32 cellular contexts compared by ENCODE assay signal in genomic region chr14:96080571-96080970, GRCh38. TPM values are rescaled to one million over a fixed set of nuclear protein-coding genes. Genes with fewer than 3 reads are reported as not detected.
"Had no signal": no experiment of that assay in that cellular context is flagged by ENCODE, and none has a peak within 500 bp of the region (broad histone marks: within the 10 kb centered on the region; RNA-seq: fewer than 3 reads in every experiment).

No MANE protein-coding gene starts in this region.

- H3K9me3 ChIP-seq: ascending aorta, SJSA1, SK-N-SH had no signal

- H3K4me2 ChIP-seq: SK-N-SH had no signal

- ATAC-seq: activated CD4-positive, alpha-beta T cell treated with anti-CD3 and anti-CD28 coated beads for 36 hours; activated CD4-positive, CD25-positive, alpha-beta regulatory T cell treated with anti-CD3 and anti-CD28 coated beads, Interleukin-2, amount 50 U/mL, for 24 hours; activated CD8-positive, alpha-beta T cell treated with anti-CD3 and anti-CD28 coated beads, Interleukin-2, amount 10 ng/mL, durations not matched to agents 7 days and 5 days; PC-3; WTC11 had no signal

- H3K9me3 Mint-ChIP-seq: activated naive CD4-positive, alpha-beta T cell treated with anti-CD3 and anti-CD28 coated beads, Interleukin-2, amount 10 ng/mL, durations not matched to agents 7 days and 5 days; activated T-cell treated with anti-CD3 and anti-CD28 coated beads, Interleukin-2, amount 50 U/mL, for 24 hours; activated T-helper 2 cell treated with anti-CD3 and anti-CD28 coated beads, Interferon-gamma antibody, Interleukin-2, Interleukin-4, amounts not matched to agents 10 μg/mL and 5 μg/mL and 100 μg/mL, durations not matched to agents 14 hours and 24 hours and 36 hours; T-helper 1 cell treated with Interleukin-12 subunit alpha and Interleukin-12 subunit beta and Interleukin-4 antibody, amounts not matched to agents 30 μg/mL and 1 μg/mL, for 36 hours; T-helper 2 cell treated with Interferon-gamma antibody and Interleukin-4, amounts not matched to agents 5 μg/mL and 100 μg/mL, for 36 hours had no signal

- H3K4me1 Mint-ChIP-seq: activated CD4-positive, alpha-beta T cell treated with anti-CD3 and anti-CD28 coated beads, Interleukin-2, amount 10 ng/mL, durations not matched to agents 7 days and 5 days; activated naive CD4-positive, alpha-beta T cell treated with anti-CD3 and anti-CD28 coated beads, Interleukin-2, amount 10 ng/mL, durations not matched to agents 7 days and 5 days had no signal

- H3K4me3 ChIP-seq: ascending aorta, cardiac muscle cell, SJSA1 had no signal

- H3K4me3 Mint-ChIP-seq: activated CD4-positive, alpha-beta T cell treated with anti-CD3 and anti-CD28 coated beads for 36 hours; activated CD4-positive, alpha-beta T cell treated with anti-CD3 and anti-CD28 coated beads, Interleukin-2, amount 10 ng/mL, durations not matched to agents 7 days and 5 days; activated CD8-positive, alpha-beta T cell treated with anti-CD3 and anti-CD28 coated beads, Interleukin-2, amount 10 ng/mL, durations not matched to agents 7 days and 5 days; activated naive CD4-positive, alpha-beta T cell treated with anti-CD3 and anti-CD28 coated beads, Interleukin-2, amount 10 ng/mL, durations not matched to agents 7 days and 5 days; activated naive CD8-positive, alpha-beta T cell; activated T-cell treated with anti-CD3 and anti-CD28 coated beads, Interleukin-2, amount 50 U/mL, for 24 hours; T-helper 1 cell treated with Interleukin-12 subunit alpha and Interleukin-12 subunit beta and Interleukin-4 antibody, amounts not matched to agents 30 μg/mL and 1 μg/mL, for 36 hours; T-helper 2 cell treated with Interferon-gamma antibody and Interleukin-4, amounts not matched to agents 5 μg/mL and 100 μg/mL, for 36 hours; WTC11 had no signal

- H3K36me3 ChIP-seq: ascending aorta, cardiac muscle cell, SJSA1 had no signal

- H3K27me3 ChIP-seq: ascending aorta, cardiac muscle cell, SJSA1 had no signal

- H3K9me2 ChIP-seq: SK-N-SH had no signal

- H3K36me3 Mint-ChIP-seq: activated naive CD4-positive, alpha-beta T cell treated with anti-CD3 and anti-CD28 coated beads, Interleukin-2, amount 10 ng/mL, durations not matched to agents 7 days and 5 days; activated naive CD8-positive, alpha-beta T cell had no signal

- H3K27ac ChIP-seq: ascending aorta, cardiac muscle cell, SJSA1 had no signal

- H3K27me3 Mint-ChIP-seq: activated naive CD4-positive, alpha-beta T cell treated with anti-CD3 and anti-CD28 coated beads, Interleukin-2, amount 10 ng/mL, durations not matched to agents 7 days and 5 days had no signal

- DNase-seq: activated CD4-positive, alpha-beta T cell treated with anti-CD3 and anti-CD28 coated beads for 36 hours; activated CD4-positive, alpha-beta T cell treated with anti-CD3 and anti-CD28 coated beads, Interleukin-2, amount 10 ng/mL, durations not matched to agents 7 days and 5 days; activated CD4-positive, alpha-beta T cell treated with anti-CD3 and anti-CD28 coated beads, Interleukin-2, amount 50 U/mL, for 48 hours; activated CD8-positive, alpha-beta T cell treated with anti-CD3 and anti-CD28 coated beads, Interleukin-2, amount 10 ng/mL, durations not matched to agents 7 days and 5 days; activated naive CD4-positive, alpha-beta T cell treated with anti-CD3 and anti-CD28 coated beads, Interleukin-2, amount 10 ng/mL, durations not matched to agents 7 days and 5 days; activated T-cell treated with anti-CD3 and anti-CD28 coated beads, Interleukin-2, amount 50 U/mL, for 24 hours; amygdala; KG1; MM.1S; NCI-H1092 treated with DMSO at 0.1 percent for 48 hours; NCI-H1417; NCI-H146; NCI-H187; NCI-H2029 treated with DMSO at 0.1 percent for 48 hours; NCI-H2107; NCI-H2171; NCI-H510A; NCI-H526; NCI-H748 treated with DMSO at 0.1 percent for 48 hours; NK-92 treated with Interleukin-12 subunit alpha and Interleukin-12 subunit beta, amount 100 ng/mL, for 24 hours; PC-3; SHP77; SK-N-SH had no signal

- H3K27ac Mint-ChIP-seq: activated CD4-positive, alpha-beta T cell treated with anti-CD3 and anti-CD28 coated beads for 36 hours; activated CD4-positive, alpha-beta T cell treated with anti-CD3 and anti-CD28 coated beads, Interleukin-2, amount 10 ng/mL, durations not matched to agents 7 days and 5 days; activated CD8-positive, alpha-beta T cell treated with anti-CD3 and anti-CD28 coated beads, Interleukin-2, amount 10 ng/mL, durations not matched to agents 7 days and 5 days; activated naive CD4-positive, alpha-beta T cell treated with anti-CD3 and anti-CD28 coated beads, Interleukin-2, amount 10 ng/mL, durations not matched to agents 7 days and 5 days; activated naive CD8-positive, alpha-beta T cell; activated T-cell treated with anti-CD3 and anti-CD28 coated beads, Interleukin-2, amount 50 U/mL, for 24 hours; activated T-helper 2 cell treated with anti-CD3 and anti-CD28 coated beads, Interferon-gamma antibody, Interleukin-2, Interleukin-4, amounts not matched to agents 10 μg/mL and 5 μg/mL and 100 μg/mL, durations not matched to agents 14 hours and 24 hours and 36 hours; T-helper 1 cell treated with Interleukin-12 subunit alpha and Interleukin-12 subunit beta and Interleukin-4 antibody, amounts not matched to agents 30 μg/mL and 1 μg/mL, for 36 hours; T-helper 2 cell treated with Interferon-gamma antibody and Interleukin-4, amounts not matched to agents 5 μg/mL and 100 μg/mL, for 36 hours; WTC11 had no signal

RNA-seq across cellular contexts. Expression of gene C14orf132, which starts 41.4 kb away (rescaled TPM):
- total RNA-seq: PC-3 had no signal
